ENCODE assay signal across 25 cellular contexts in the genomic region with DNA sequence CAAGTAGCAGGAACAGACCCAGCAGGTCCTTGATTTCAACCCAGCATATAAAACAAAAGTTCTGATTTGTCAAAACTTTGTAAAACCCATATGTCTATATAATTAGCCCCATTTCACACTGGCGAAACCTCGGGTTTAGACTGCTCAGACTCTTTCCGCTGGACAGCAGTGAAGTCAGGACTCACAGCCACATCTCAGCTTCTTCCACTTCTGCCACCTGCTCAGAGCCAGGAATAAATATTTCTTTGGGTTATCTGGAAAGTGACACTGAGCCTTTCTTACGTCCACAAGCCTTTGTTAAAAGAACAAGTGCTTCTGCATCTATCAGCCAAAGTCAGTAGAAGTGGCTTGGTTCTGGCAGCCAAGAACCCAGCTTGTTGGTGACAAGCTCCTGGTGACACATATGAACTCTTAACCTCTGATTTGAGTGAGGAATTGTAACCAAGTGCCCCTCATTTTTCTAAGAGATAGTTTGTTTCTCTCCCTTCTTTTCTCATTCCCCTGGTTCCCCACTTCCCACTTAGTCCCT.
"Had no signal": no experiment of that assay in that cellular context is flagged by ENCODE, and none has a peak within 500 bp of the region (broad histone marks: within the 10 kb centered on the region; RNA-seq: fewer than 3 reads in every experiment).

No MANE protein-coding gene starts in this region.

- H3K27me3 ChIP-seq: pancreas, suprapubic skin, tibial artery, uterus had no signal

- H3K36me3 ChIP-seq: pancreas, suprapubic skin, thoracic aorta, uterus had no signal

- ATAC-seq: left lobe of liver; natural killer cell; pancreas; psoas muscle; sciatic nerve; stimulated activated naive B cell treated with anti-CD40 and anti-IgM and Interleukin-4, amounts not matched to agents 10 μg/mL and 1 μg/mL and 100 μg/mL, for 72 hours; stimulated activated naive CD8-positive, alpha-beta T cell treated with anti-CD3 and anti-CD28 coated beads, Interleukin-15, Interleukin-2, amounts not matched to agents 100 U/mL and 50 U/mL, for 24 hours had no signal

- H3K4me3 ChIP-seq: lung, pancreas, psoas muscle, skin epidermis, suprapubic skin, thoracic aorta, tibial artery, uterus had no signal

- H3K27ac ChIP-seq: pancreas, psoas muscle, skin epidermis, suprapubic skin, thoracic aorta, tibial artery, uterus had no signal

- H3K9me3 ChIP-seq: pancreas, suprapubic skin, thoracic aorta, tibial artery, uterus had no signal

- H3K4me1 ChIP-seq: pancreas, psoas muscle, suprapubic skin, tibial artery, uterus had no signal

- DNase-seq: hippocampal formation; kidney glomerular epithelial cell; left cardiac atrium; mesendoderm; naive B cell; natural killer cell; nucleus accumbens; posterior cingulate gyrus; psoas muscle; stimulated activated CD4-positive, alpha-beta T cell treated with anti-CD3 and anti-CD28 coated beads, Interleukin-12 subunit alpha, Interleukin-12 subunit beta, amount 100 ng/mL, for 4 hours; stimulated activated CD4-positive, alpha-beta T cell treated with anti-CD3 and anti-CD28 coated beads, Interleukin-15, amount 100 ng/mL, for 24 hours; stimulated activated CD4-positive, alpha-beta T cell treated with anti-CD3 and anti-CD28 coated beads, Interleukin-2, amount 100 ng/mL, for 24 hours; stimulated activated CD4-positive, alpha-beta T cell treated with anti-CD3 and anti-CD28 coated beads, Interleukin-4, amount 100 ng/mL, for 1 hour; stimulated activated naive B cell treated with anti-CD40 and anti-IgM and Interleukin-4, amounts not matched to agents 10 μg/mL and 1 μg/mL and 100 μg/mL, for 72 hours; stimulated activated naive CD8-positive, alpha-beta T cell treated with anti-CD3 and anti-CD28 coated beads, Interleukin-15, Interleukin-2, amounts not matched to agents 100 U/mL and 50 U/mL, for 24 hours; tibial artery; trophoblast cell; uterus had no signal
